ENCODE assay signal across 10 cellular contexts in the genomic region with DNA sequence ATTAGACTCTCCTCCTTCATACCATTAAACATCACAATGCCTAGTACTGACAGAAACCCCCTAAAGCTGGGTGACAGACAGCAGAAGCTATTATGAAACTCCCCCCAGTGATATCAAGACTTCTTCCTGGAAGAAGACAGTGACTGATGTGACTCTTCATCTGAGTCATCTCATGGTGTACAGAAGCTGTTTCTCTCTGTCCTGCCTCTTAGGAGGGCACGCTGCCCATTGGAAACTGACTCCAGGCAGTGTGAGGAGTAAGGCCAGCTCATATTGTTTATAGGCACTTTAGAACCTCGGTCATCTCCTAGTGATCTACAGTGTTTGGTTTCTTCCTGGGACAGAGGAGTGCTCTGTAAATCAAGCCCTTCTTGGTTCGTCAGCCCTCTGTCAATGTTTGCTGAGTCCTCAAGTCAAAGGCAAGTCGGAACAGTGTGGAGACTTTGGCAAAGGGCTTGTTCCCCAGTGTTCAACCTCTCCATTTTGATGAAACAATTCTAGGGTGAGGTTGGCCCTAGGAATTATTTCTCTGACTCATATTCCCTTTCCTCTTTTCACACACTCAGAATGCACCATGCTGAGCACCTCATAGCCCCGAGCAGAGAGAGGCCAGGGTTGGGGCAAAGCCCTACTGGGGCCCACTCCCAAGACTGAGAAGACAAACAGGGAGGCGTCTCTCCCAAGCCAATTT.
DNase-seq lines count a peak whose midpoint lies in the region; ATAC-seq, FAIRE-seq and TF ChIP-seq lines count a peak whose summit lies in the region.
"Had no signal": no experiment of that assay in that cellular context is flagged by ENCODE, and none has a peak within 500 bp of the region (broad histone marks: within the 10 kb centered on the region; RNA-seq: fewer than 3 reads in every experiment).

No MANE protein-coding gene starts in this region.

- H3K9me3 Mint-ChIP-seq in activated T-cell treated with anti-CD3 and anti-CD28 coated beads, Interleukin-2, amount 50 U/mL, for 24 hours = peaks cover 3% of the 10 kb centered on the region
- peaks cover under 1% of the 10 kb centered on the region for H3K9me3 Mint-ChIP-seq in stimulated activated naive CD8-positive, alpha-beta T cell treated with anti-CD3 and anti-CD28 coated beads, Interleukin-15, Interleukin-2, amounts not matched to agents 100 ng/mL and 50 ng/mL, for 24 hours

- H3K79me1 ChIP-seq in mesendoderm (ENCODE audit: low read length) = no peaks in the 10 kb centered on the region

- H3K36me3 Mint-ChIP-seq in activated T-cell treated with anti-CD3 and anti-CD28 coated beads, Interleukin-2, amount 50 U/mL, for 24 hours (ENCODE audit: low read depth) = peaks cover 2% of the 10 kb centered on the region
- no peaks in the 10 kb centered on the region for H3K36me3 Mint-ChIP-seq in stimulated activated naive CD8-positive, alpha-beta T cell treated with anti-CD3 and anti-CD28 coated beads, Interleukin-15, Interleukin-2, amounts not matched to agents 100 ng/mL and 50 ng/mL, for 24 hours (ENCODE audit: low read depth)

- no peak overlapping the region for H2BK15ac ChIP-seq in mesendoderm (replicated peaks; ENCODE audit: low read depth)

- H3K9me3 ChIP-seq in PC-3 (ENCODE audit: low read length) = no peaks in the 10 kb centered on the region
- H3K9me3 ChIP-seq in endothelial cell of umbilical vein (replicated peaks; ENCODE audit: control insufficient read depth, insufficient read depth, low read length) = no peaks in the 10 kb centered on the region
- H3K9me3 ChIP-seq: BLaER1 had no signal

- peak; percentile 79 for ATAC-seq in PC-3
- ATAC-seq in HG02938 (IDR thresholded peaks at IDR 0.05; ENCODE audit: unreplicated experiment) = no peak

- peak overlapping the region; percentile 47 for H3K4me2 ChIP-seq in PC-3 (ENCODE audit: low read length)
- H3K4me2 ChIP-seq in endothelial cell of umbilical vein (ENCODE audit: insufficient read depth, low read length) = no peak overlapping the region
- no peak overlapping the region for H3K4me2 ChIP-seq in mesendoderm (ENCODE audit: low read length)
- H3K4me2 ChIP-seq: BLaER1 had no signal

- FAIRE-seq in endothelial cell of umbilical vein (lab: Jason Lieb, UNC) = no peak
- FAIRE-seq: frontal cortex had no signal

- peaks cover 10% of the 10 kb centered on the region for H3K27me3 Mint-ChIP-seq in activated T-cell treated with anti-CD3 and anti-CD28 coated beads, Interleukin-2, amount 50 U/mL, for 24 hours
- peaks cover 7% of the 10 kb centered on the region for H3K27me3 Mint-ChIP-seq in stimulated activated naive CD8-positive, alpha-beta T cell treated with anti-CD3 and anti-CD28 coated beads, Interleukin-15, Interleukin-2, amounts not matched to agents 100 ng/mL and 50 ng/mL, for 24 hours

- no peak for TF ChIP-seq CTCF in PC-3 (conservative IDR thresholded peaks at IDR 0.05; ENCODE audit: low read depth, low read length)
- TF ChIP-seq CTCF in endothelial cell of umbilical vein (IDR thresholded peaks at IDR 0.05; ENCODE audit: extremely low read depth in 1 of 2, insufficient read depth in 1 of 2, low read depth in 1 of 2, low read length in 2 of 2) = no peak
- no peak for TF ChIP-seq CTCF in GM13977 (IDR thresholded peaks at IDR 0.05; ENCODE audit: extremely low read depth, insufficient read depth, missing control alignments)

- H3K4me3 Mint-ChIP-seq in activated T-cell treated with anti-CD3 and anti-CD28 coated beads, Interleukin-2, amount 50 U/mL, for 24 hours = peak overlapping the region; percentile 53
- H3K4me3 Mint-ChIP-seq in stimulated activated naive CD8-positive, alpha-beta T cell treated with anti-CD3 and anti-CD28 coated beads, Interleukin-15, Interleukin-2, amounts not matched to agents 100 ng/mL and 50 ng/mL, for 24 hours = peak overlapping the region; percentile 15

- intact Hi-C loops in PC-3 (cut with micrococcal nuclease) (loop anchor here (1.0 to 10.0 kb wide), 4 partner anchors 9 to 1436 kb away; no protein-coding TSS in a partner anchor), endothelial cell of umbilical vein (cut with micrococcal nuclease) (no loop called here)

- H3K18ac ChIP-seq in mesendoderm (ENCODE audit: low read length) = no peak overlapping the region

- no peaks in the 10 kb centered on the region for H4K20me1 ChIP-seq in PC-3 (ENCODE audit: low read length)
- H4K20me1 ChIP-seq in endothelial cell of umbilical vein (replicated peaks; ENCODE audit: control insufficient read depth, extremely low read depth, insufficient read depth, low read length) = no peaks in the 10 kb centered on the region
- H4K20me1 ChIP-seq: BLaER1 had no signal

- no CpG with 5 or more reads among the region's 6 CpGs for WGBS in mesendoderm (ENCODE audit: extremely low coverage, insufficient coverage, low lambda C conversion rate)

- TF ChIP-seq POLR2A in endothelial cell of umbilical vein (IDR thresholded peaks at IDR 0.05; ENCODE audit: low read depth, low read length) = no peak

- POLR2A ChIA-PET in PC-3 (lab: Charles Lee; ENCODE audit: unreplicated experiment) = interaction anchor here (0.7 kb wide), 1 partner anchor 621 kb away, joined by 4 read pairs; no protein-coding TSS in a partner anchor
- POLR2A ChIA-PET in endothelial cell of umbilical vein (lab: Charles Lee) = no interaction called here

- BruUV-seq in PC-3 (replicated peaks; lab: Mats Ljungman, UMichigan) = no TSS peak
- BruUV-seq in endothelial cell of umbilical vein (replicated peaks; lab: Mats Ljungman, UMichigan) = no TSS peak

- dilution Hi-C loops in endothelial cell of umbilical vein (cut with MboI; ENCODE audit: extremely low pct_ligation_motif_present, low sequenced_read_pairs) = no loop called here

- H3K27ac ChIP-seq in PC-3 (ENCODE audit: low read length) (peak overlapping the region; percentile 93), endothelial cell of umbilical vein (ENCODE audit: insufficient read depth, low read depth, low read length) (no peak overlapping the region), mesendoderm (ENCODE audit: low read depth, low read length) (no peak overlapping the region)
- H3K27ac ChIP-seq: BLaER1 had no signal

- H3K79me2 ChIP-seq in PC-3 (ENCODE audit: low read length) (no peaks in the 10 kb centered on the region), endothelial cell of umbilical vein (ENCODE audit: control insufficient read depth, insufficient read depth, low read length) (no peaks in the 10 kb centered on the region), mesendoderm (ENCODE audit: control insufficient read depth, insufficient read depth, low read length) (no peaks in the 10 kb centered on the region)

- H3K4me1 ChIP-seq in PC-3 (ENCODE audit: insufficient read depth, low read length) (peaks cover 58% of the 10 kb centered on the region), endothelial cell of umbilical vein (ENCODE audit: control insufficient read depth, extremely low read depth, insufficient read depth, low read length) (peaks cover 23% of the 10 kb centered on the region), mesendoderm (ENCODE audit: control insufficient read depth, low read depth, low read length) (no peaks in the 10 kb centered on the region)
- H3K4me1 ChIP-seq: BLaER1 had no signal

- CTCF ChIA-PET in PC-3 (lab: Charles Lee) (interaction anchor here (0.6 to 1.0 kb wide), 2 partner anchors 267 to 279 kb away, joined by 3 read pairs; a partner anchor contains a TSS), endothelial cell of umbilical vein (lab: Charles Lee) (interaction anchor here (1.2 kb wide), 1 partner anchor 9 kb away, joined by 3 read pairs; no protein-coding TSS in a partner anchor)

- H3K27me3 ChIP-seq in PC-3 (ENCODE audit: low read length) (no peaks in the 10 kb centered on the region), endothelial cell of umbilical vein (ENCODE audit: control insufficient read depth in 2 of 2, insufficient read depth in 2 of 2, low read length in 2 of 2) (peaks cover 0 to 2% of the 10 kb centered on the region in 2 experiments), mesendoderm (ENCODE audit: insufficient read depth, low read length, poor library complexity) (no peaks in the 10 kb centered on the region)
- H3K27me3 ChIP-seq: BLaER1 had no signal

- no peaks in the 10 kb centered on the region for H3K9me1 ChIP-seq in endothelial cell of umbilical vein (replicated peaks; ENCODE audit: control insufficient read depth, extremely low read depth, insufficient read depth, low read length)

- in situ Hi-C loops in GM13977 (cut with MboI; ENCODE audit: low pct_unique_long_range_greater_than_20kb, low sequenced_read_pairs, unreplicated experiment) = no loop called here

- no peak for DNase-seq in activated T-cell treated with anti-CD3 and anti-CD28 coated beads, Interleukin-2, amount 50 U/mL, for 24 hours
- DNase-seq in activated T-cell treated with anti-CD3 and anti-CD28 coated beads for 4 hours = no peak
- peak; percentile 98 for DNase-seq in PC-3
- DNase-seq in endothelial cell of umbilical vein (ENCODE audit: low read depth, low spot score) = no peak
- DNase-seq in mesendoderm = no peak
- DNase-seq in GM13977 (ENCODE audit: low spot score) = no peak

- H4K8ac ChIP-seq in mesendoderm (ENCODE audit: low read depth, low read length) = no peak overlapping the region

- peaks cover 11% of the 10 kb centered on the region for H3F3A ChIP-seq in PC-3 (ENCODE audit: low read length, unreplicated experiment)

- H3K27ac Mint-ChIP-seq in activated T-cell treated with anti-CD3 and anti-CD28 coated beads, Interleukin-2, amount 50 U/mL, for 24 hours = peak overlapping the region; percentile 95
- peak overlapping the region; percentile 93 for H3K27ac Mint-ChIP-seq in stimulated activated naive CD8-positive, alpha-beta T cell treated with anti-CD3 and anti-CD28 coated beads, Interleukin-15, Interleukin-2, amounts not matched to agents 100 ng/mL and 50 ng/mL, for 24 hours

- no peak overlapping the region for H3K23ac ChIP-seq in mesendoderm (ENCODE audit: low read length)

- no peak overlapping the region for H2BK120ac ChIP-seq in mesendoderm (ENCODE audit: low read depth, low read length)

- H2AFZ ChIP-seq in PC-3 (ENCODE audit: low read length) (no peak overlapping the region), endothelial cell of umbilical vein (ENCODE audit: low read depth, low read length) (peak overlapping the region; percentile 72)

- H3K4me1 Mint-ChIP-seq in activated T-cell treated with anti-CD3 and anti-CD28 coated beads, Interleukin-2, amount 50 U/mL, for 24 hours (ENCODE audit: low read depth) = peaks cover 72% of the 10 kb centered on the region
- peaks cover 67% of the 10 kb centered on the region for H3K4me1 Mint-ChIP-seq in stimulated activated naive CD8-positive, alpha-beta T cell treated with anti-CD3 and anti-CD28 coated beads, Interleukin-15, Interleukin-2, amounts not matched to agents 100 ng/mL and 50 ng/mL, for 24 hours (ENCODE audit: low read depth)

- H3K9ac ChIP-seq in PC-3 (ENCODE audit: low read length) (peak overlapping the region; percentile 73), endothelial cell of umbilical vein (replicated peaks; ENCODE audit: extremely low read depth, insufficient read depth, low read length) (no peak overlapping the region), mesendoderm (ENCODE audit: low read length) (no peak overlapping the region)
- H3K9ac ChIP-seq: BLaER1 had no signal

- no peak overlapping the region for H4K5ac ChIP-seq in mesendoderm (ENCODE audit: low read length)

- H2BK5ac ChIP-seq in mesendoderm (ENCODE audit: low read length) = no peak overlapping the region

- no peak overlapping the region for H2AK5ac ChIP-seq in mesendoderm (ENCODE audit: low read length)

- no peaks in the 10 kb centered on the region for H3K9me2 ChIP-seq in PC-3 (replicated peaks; ENCODE audit: low read length)

- H3K4ac ChIP-seq in mesendoderm (ENCODE audit: low read depth, low read length) = no peak overlapping the region

- H3K4me3 ChIP-seq in PC-3 (ENCODE audit: low read length) (no peak overlapping the region), endothelial cell of umbilical vein (replicated peaks in 1 of 3; ENCODE audit: insufficient read depth in 1 of 3, low read depth in 1 of 3, low read length in 3 of 3) (no peak overlapping the region), mesendoderm (ENCODE audit: low read length) (no peak overlapping the region)
- H3K4me3 ChIP-seq: BLaER1 had no signal

- H3K36me3 ChIP-seq in PC-3 (ENCODE audit: low read depth, low read length) (no peaks in the 10 kb centered on the region), endothelial cell of umbilical vein (ENCODE audit: control insufficient read depth in 2 of 2, extremely low read depth in 1 of 2, insufficient read depth in 2 of 2, low read length in 2 of 2) (no peaks in the 10 kb centered on the region), mesendoderm (ENCODE audit: control insufficient read depth, insufficient read depth, low read length) (no peaks in the 10 kb centered on the region)
- H3K36me3 ChIP-seq: BLaER1 had no signal

- H3K56ac ChIP-seq in mesendoderm (ENCODE audit: low read length) = no peak overlapping the region
